23 cellular contexts compared by ENCODE assay signal in genomic region chr4:126715681-126716080, GRCh38.
A peak's percentile ranks its signal among the peaks of the same experiment; 100 is the strongest.
DNase-seq lines count a peak whose midpoint lies in the region; ATAC-seq, FAIRE-seq and TF ChIP-seq lines count a peak whose summit lies in the region.
"Had no signal": no experiment of that assay in that cellular context is flagged by ENCODE, and none has a peak within 500 bp of the region (broad histone marks: within the 10 kb centered on the region; RNA-seq: fewer than 3 reads in every experiment).

No MANE protein-coding gene starts in this region.

- peaks cover 25% of the 10 kb centered on the region for H3K9me2 ChIP-seq in GM23338 (ENCODE audit: insufficient read depth)

- intact Hi-C loops in K562 (cut with micrococcal nuclease), result no loop called here

- H3K4me2 ChIP-seq in GM23338 (peak overlapping the region; percentile 45; the same call in 1 of the 2 replicates), K562 (ENCODE audit: insufficient read depth, low read length) (no peak overlapping the region), neural progenitor cell (no peak overlapping the region)
- H3K4me2 ChIP-seq: A549; BLaER1 treated with 17β-estradiol and CSF1 and Interleukin-3, amounts not matched to agents 10 nM and 100 nM had no signal

- WGBS in K562 (ENCODE audit: insufficient coverage, low coverage, missing lambda C conversion rate), result 81% methylated on average over 3 of the region's 3 CpGs

- no peak; the same call in 2 of the 3 replicates for ATAC-seq in GM23338
- peak; percentile 56 for ATAC-seq in K562
- no peak for ATAC-seq in GM21619 (IDR thresholded peaks at IDR 0.05; ENCODE audit: unreplicated experiment)
- ATAC-seq in HG03108 (IDR thresholded peaks at IDR 0.05; ENCODE audit: unreplicated experiment), result no peak
- ATAC-seq: A549 had no signal

- peak overlapping the region; percentile 59; the same call in 1 of the 2 replicates for H3K27ac Mint-ChIP-seq in GM23338
- no peak overlapping the region for H3K27ac Mint-ChIP-seq in neural progenitor cell
- H3K27ac Mint-ChIP-seq: CD14-positive monocyte; CD4-positive, alpha-beta T cell; CD8-positive, alpha-beta memory T cell had no signal

- BruUV-seq in K562 (replicated peaks; lab: Mats Ljungman, UMichigan), result no TSS peak

- TF ChIP-seq RAD21 in K562 (CRISPR knock-in tag; conservative IDR thresholded peaks at IDR 0.05 in 1 of 2, IDR thresholded peaks at IDR 0.05 in 1 of 2), result no peak

- no peaks in the 10 kb centered on the region for H4K20me1 ChIP-seq in GM23338 (replicated peaks; ENCODE audit: insufficient read depth)
- no peaks in the 10 kb centered on the region for H4K20me1 ChIP-seq in K562 (replicated peaks; ENCODE audit: control insufficient read depth, insufficient read depth, low read length)
- no peaks in the 10 kb centered on the region for H4K20me1 ChIP-seq in neural progenitor cell (ENCODE audit: low read depth)
- H4K20me1 ChIP-seq: BLaER1 treated with 17β-estradiol and CSF1 and Interleukin-3, amounts not matched to agents 10 nM and 100 nM had no signal

- peaks cover 21% of the 10 kb centered on the region for H3K36me3 Mint-ChIP-seq in GM23338 (ENCODE audit: low read depth)
- no peaks in the 10 kb centered on the region for H3K36me3 Mint-ChIP-seq in neural progenitor cell
- H3K36me3 Mint-ChIP-seq: CD14-positive monocyte had no signal

- H2AFZ ChIP-seq in GM23338 (peak overlapping the region; percentile 19), K562 (ENCODE audit: low read depth, low read length) (no peak overlapping the region), neural progenitor cell (replicated peaks) (peak overlapping the region; percentile 26)

- H3K36me3 ChIP-seq in GM23338 (ENCODE audit: insufficient read depth) (no peaks in the 10 kb centered on the region), HUES6 (ENCODE audit: control insufficient read depth, insufficient read depth, low read length) (no peaks in the 10 kb centered on the region), K562 (ENCODE audit: control insufficient read depth, insufficient read depth, low read length) (peaks cover 54% of the 10 kb centered on the region), neural progenitor cell (no peaks in the 10 kb centered on the region)
- H3K36me3 ChIP-seq: BE2C; BLaER1 treated with 17β-estradiol and CSF1 and Interleukin-3, amounts not matched to agents 10 nM and 100 nM had no signal

- H3K4me3 Mint-ChIP-seq in GM23338 (no peak overlapping the region), neural progenitor cell (no peak overlapping the region)
- H3K4me3 Mint-ChIP-seq: CD14-positive monocyte; CD4-positive, alpha-beta T cell; CD8-positive, alpha-beta memory T cell had no signal

- FAIRE-seq in K562 (lab: Jason Lieb, UNC), result no peak
- no peak for FAIRE-seq in H54 (lab: Jason Lieb, UNC)
- FAIRE-seq: A549, D721Med, G401.6, GM12892 had no signal

- no peak for TF ChIP-seq EP300 in K562 (IDR thresholded peaks at IDR 0.05; ENCODE audit: low read length)

- H3K27me3 Mint-ChIP-seq in GM23338 (ENCODE audit: insufficient read depth, low read depth, poor library complexity), result no peaks in the 10 kb centered on the region
- no peaks in the 10 kb centered on the region for H3K27me3 Mint-ChIP-seq in neural progenitor cell (ENCODE audit: insufficient read depth, low read depth)
- H3K27me3 Mint-ChIP-seq: CD4-positive, alpha-beta T cell; CD8-positive, alpha-beta memory T cell had no signal

- POLR2A ChIA-PET in K562 (lab: Yijun Ruan, JAX), result no interaction called here

- no peak for TF ChIP-seq POLR2A in K562 (conservative IDR thresholded peaks at IDR 0.05)
- TF ChIP-seq POLR2A in H54 (IDR thresholded peaks at IDR 0.05; ENCODE audit: low read depth, low read length), result no peak

- DNase-seq in GM23338 (ENCODE audit: low spot score), result no peak
- DNase-seq in K562 (ENCODE audit: extremely low read depth in 1 of 4, low spot score in 3 of 4), result no peak
- DNase-seq in neural progenitor cell (ENCODE audit: low spot score), result no peak
- no peak for DNase-seq in H54 (ENCODE audit: insufficient read length, low spot score)
- DNase-seq in SIG-M5 treated with dmso at 0.1 percent for 504 hours (lab: John Stamatoyannopoulos, UW; ENCODE audit: unreplicated experiment), result no peak
- DNase-seq: 8988T; ACHN; AML-193; BE2C; CD4-positive, alpha-beta T cell; CD8-positive, alpha-beta memory T cell; DMS 273 treated with DMSO at 0.1 percent for 48 hours; DMS79 treated with DMSO at 0.1 percent for 48 hours; HCEC 1CT had no signal

- in situ Hi-C loops in K562 (cut with MboI), result no loop called here

- no peaks in the 10 kb centered on the region for H3F3A ChIP-seq in GM23338 (replicated peaks; ENCODE audit: low read depth)
- no peaks in the 10 kb centered on the region for H3F3A ChIP-seq in neural progenitor cell (ENCODE audit: low read depth)

- H3K9me1 ChIP-seq in K562 (ENCODE audit: control insufficient read depth, insufficient read depth, low read length), result no peaks in the 10 kb centered on the region

- H3K9me3 ChIP-seq in HUES6 (ENCODE audit: control insufficient read depth, insufficient read depth, low read depth, low read length), result peaks cover 3% of the 10 kb centered on the region; the same call in 1 of the 2 replicates
- peaks cover 11% of the 10 kb centered on the region for H3K9me3 ChIP-seq in K562 (replicated peaks; ENCODE audit: control insufficient read depth, insufficient read depth, low read depth, low read length)
- no peaks in the 10 kb centered on the region for H3K9me3 ChIP-seq in neural progenitor cell (ENCODE audit: low read depth)
- H3K9me3 ChIP-seq: A549; BE2C; BLaER1 treated with 17β-estradiol and CSF1 and Interleukin-3, amounts not matched to agents 10 nM and 100 nM had no signal

- H3K9me3 Mint-ChIP-seq in GM23338 (peaks cover 4% of the 10 kb centered on the region; the same call in 2 of the 3 replicates), neural progenitor cell (no peaks in the 10 kb centered on the region)

- H3K27me3 ChIP-seq in GM23338 (ENCODE audit: insufficient read depth) (no peaks in the 10 kb centered on the region), HUES6 (ENCODE audit: control insufficient read depth, insufficient read depth, low read length) (no peaks in the 10 kb centered on the region), K562 (ENCODE audit: control insufficient read depth in 2 of 2, insufficient read depth in 2 of 2, low read length in 2 of 2) (no peaks in the 10 kb centered on the region), neural progenitor cell (no peaks in the 10 kb centered on the region)
- H3K27me3 ChIP-seq: BE2C; BLaER1 treated with 17β-estradiol and CSF1 and Interleukin-3, amounts not matched to agents 10 nM and 100 nM had no signal

- TF ChIP-seq CTCF in GM23338 (conservative IDR thresholded peaks at IDR 0.05; ENCODE audit: low read depth in 2 of 2) (no peak), K562 (IDR thresholded peaks at IDR 0.05 in 2 of 3, conservative IDR thresholded peaks at IDR 0.05 in 1 of 3; ENCODE audit: insufficient read depth in 2 of 3, low read depth in 1 of 3, low read length in 3 of 3) (no peak), neural progenitor cell (IDR thresholded peaks at IDR 0.05) (no peak)

- peaks cover 15% of the 10 kb centered on the region for H3K4me1 Mint-ChIP-seq in GM23338
- no peaks in the 10 kb centered on the region for H3K4me1 Mint-ChIP-seq in neural progenitor cell
- H3K4me1 Mint-ChIP-seq: CD14-positive monocyte; CD8-positive, alpha-beta memory T cell had no signal

- no peak overlapping the region for H3K9ac ChIP-seq in HUES6 (ENCODE audit: low read length)
- no peak overlapping the region for H3K9ac ChIP-seq in K562 (ENCODE audit: insufficient read depth in 1 of 2, low read depth in 2 of 2, low read length in 2 of 2)
- H3K9ac ChIP-seq in neural progenitor cell, result no peak overlapping the region
- H3K9ac ChIP-seq: BLaER1 treated with 17β-estradiol and CSF1 and Interleukin-3, amounts not matched to agents 10 nM and 100 nM had no signal

- CTCF ChIA-PET in K562 (lab: Yijun Ruan, JAX; ENCODE audit: low intra/inter-chr PET ratio), result no interaction called here

- no peaks in the 10 kb centered on the region for H3K79me2 ChIP-seq in GM23338 (replicated peaks; ENCODE audit: insufficient read depth)
- peaks cover 97% of the 10 kb centered on the region for H3K79me2 ChIP-seq in K562 (ENCODE audit: control insufficient read depth, insufficient read depth, low read length)
- H3K79me2 ChIP-seq in neural progenitor cell (ENCODE audit: low read depth), result no peaks in the 10 kb centered on the region

- H3K4me1 ChIP-seq in GM23338 (ENCODE audit: insufficient read depth) (peaks cover 18% of the 10 kb centered on the region), HUES6 (ENCODE audit: control insufficient read depth, insufficient read depth, low read length) (peaks cover 12% of the 10 kb centered on the region), K562 (replicated peaks in 1 of 2; ENCODE audit: control insufficient read depth in 2 of 2, insufficient read depth in 2 of 2, low read length in 2 of 2) (peaks cover 0 to 3% of the 10 kb centered on the region in 2 experiments; a peak in 3 of 5 replicates), neural progenitor cell (no peaks in the 10 kb centered on the region)
- H3K4me1 ChIP-seq: A549; BLaER1 treated with 17β-estradiol and CSF1 and Interleukin-3, amounts not matched to agents 10 nM and 100 nM had no signal

- H3K27ac ChIP-seq in GM23338 (ENCODE audit: low read depth) (peak overlapping the region; percentile 52; the same call in 1 of the 2 replicates), HUES6 (ENCODE audit: low read depth, low read length) (peak overlapping the region; percentile 36; the same call in 1 of the 2 replicates), K562 (ENCODE audit: extremely low read depth, low read depth, low read length) (no peak overlapping the region), neural progenitor cell (no peak overlapping the region)
- H3K27ac ChIP-seq: A549; BLaER1 treated with 17β-estradiol and CSF1 and Interleukin-3, amounts not matched to agents 10 nM and 100 nM had no signal

- no peak overlapping the region for H3K4me3 ChIP-seq in GM23338
- no peak overlapping the region for H3K4me3 ChIP-seq in HUES6 (ENCODE audit: low read depth, low read length)
- no peak overlapping the region for H3K4me3 ChIP-seq in K562
- H3K4me3 ChIP-seq in neural progenitor cell, result no peak overlapping the region
- H3K4me3 ChIP-seq: A549; BLaER1 treated with 17β-estradiol and CSF1 and Interleukin-3, amounts not matched to agents 10 nM and 100 nM had no signal

TF ChIP-seq in GM23338, 12 proteins besides CTCF, POLR2A, EP300 and RAD21 (continues in another document):
- TF ChIP-seq ZNF114 (CRISPR knock-in tag; IDR thresholded peaks at IDR 0.05) (no peak), EZH2phosphoT487 (IDR thresholded peaks at IDR 0.05; ENCODE audit: unreplicated experiment) (no peak), JUNB (IDR thresholded peaks at IDR 0.05; ENCODE audit: unreplicated experiment) (no peak), ZNF331 (CRISPR knock-in tag; IDR thresholded peaks at IDR 0.05; ENCODE audit: low read depth) (no peak)

TF ChIP-seq in K562, 482 proteins besides CTCF, POLR2A, EP300 and RAD21 (continues in another document):
- TF ChIP-seq ZFX (CRISPR knock-in tag; IDR thresholded peaks at IDR 0.05) (no peak), NFE2 (IDR thresholded peaks at IDR 0.05; ENCODE audit: low read depth) (no peak), SP2 (IDR thresholded peaks at IDR 0.05; ENCODE audit: extremely low read depth, low read depth, low read length, poor library complexity, severe bottlenecking) (no peak), NRF1 (conservative IDR thresholded peaks at IDR 0.05 in 1 of 2, IDR thresholded peaks at IDR 0.05 in 1 of 2) (no peak), TCF7 (IDR thresholded peaks at IDR 0.05; ENCODE audit: borderline replicate concordance) (no peak)

Comparison
In these comparisons a context has a peak if more than half of its experiments do, and no peak if none do; other contexts are left out.
1. H3K27ac ChIP-seq: peak in GM23338 (single experiment) and HUES6 (single experiment); none in K562 (single experiment) and neural progenitor cell (single experiment).